Comparison of ENCODE assay signal across 12 cellular contexts in genomic region chr7:69749994-69750393, GRCh38.
"Had no signal": no experiment of that assay in that cellular context is flagged by ENCODE, and none has a peak within 500 bp of the region (broad histone marks: within the 10 kb centered on the region; RNA-seq: fewer than 3 reads in every experiment).

No MANE protein-coding gene starts in this region.

- DNase-seq: activated CD4-positive, alpha-beta T cell treated with anti-CD3 and anti-CD28 coated beads, Interleukin-2, amount 50 U/mL, for 1 hour; activated CD4-positive, CD25-positive, alpha-beta regulatory T cell; central memory CD4-positive, alpha-beta T cell; effector CD8-positive, alpha-beta T cell; heart right ventricle; left lung; stimulated activated CD4-positive, alpha-beta T cell treated with anti-CD3 and anti-CD28 coated beads, Interleukin-12 subunit alpha, Interleukin-12 subunit beta, amount 100 ng/mL, for 4 hours had no signal

- H3K36me3 ChIP-seq: heart right ventricle, left lung, thoracic aorta had no signal

- H3K4me3 ChIP-seq: coronary artery, heart right ventricle, left lung, thoracic aorta had no signal

- ATAC-seq: left lung, sciatic nerve had no signal

- H3K27me3 ChIP-seq: left lung had no signal

- H3K9me3 Mint-ChIP-seq: activated naive CD4-positive, alpha-beta T cell treated with anti-CD3 and anti-CD28 coated beads, Interleukin-2, amount 50 U/mL, for 24 hours; stimulated activated naive CD8-positive, alpha-beta T cell treated with anti-CD3 and anti-CD28 coated beads, Interleukin-15, Interleukin-2, amounts not matched to agents 100 ng/mL and 50 ng/mL, for 24 hours had no signal

- H3K36me3 Mint-ChIP-seq: activated naive CD4-positive, alpha-beta T cell treated with anti-CD3 and anti-CD28 coated beads, Interleukin-2, amount 50 U/mL, for 24 hours had no signal

- H3K4me1 ChIP-seq: left lung had no signal

- H3K4me1 Mint-ChIP-seq: activated naive CD4-positive, alpha-beta T cell treated with anti-CD3 and anti-CD28 coated beads, Interleukin-2, amount 50 U/mL, for 24 hours had no signal

- H3K27ac Mint-ChIP-seq: activated naive CD4-positive, alpha-beta T cell treated with anti-CD3 and anti-CD28 coated beads, Interleukin-2, amount 50 U/mL, for 24 hours; stimulated activated naive CD8-positive, alpha-beta T cell treated with anti-CD3 and anti-CD28 coated beads, Interleukin-15, Interleukin-2, amounts not matched to agents 100 ng/mL and 50 ng/mL, for 24 hours had no signal

- H3K27me3 Mint-ChIP-seq: activated naive CD4-positive, alpha-beta T cell treated with anti-CD3 and anti-CD28 coated beads, Interleukin-2, amount 50 U/mL, for 24 hours; stimulated activated naive CD8-positive, alpha-beta T cell treated with anti-CD3 and anti-CD28 coated beads, Interleukin-15, Interleukin-2, amounts not matched to agents 100 ng/mL and 50 ng/mL, for 24 hours had no signal

- H3K27ac ChIP-seq: coronary artery, heart right ventricle, left lung, thoracic aorta had no signal

- H3K4me3 Mint-ChIP-seq: activated naive CD4-positive, alpha-beta T cell treated with anti-CD3 and anti-CD28 coated beads, Interleukin-2, amount 50 U/mL, for 24 hours; stimulated activated naive CD8-positive, alpha-beta T cell treated with anti-CD3 and anti-CD28 coated beads, Interleukin-15, Interleukin-2, amounts not matched to agents 100 ng/mL and 50 ng/mL, for 24 hours had no signal

- H3K9me3 ChIP-seq: heart right ventricle, left lung, thoracic aorta had no signal
